ENCODE assay signal across 27 cellular contexts in genomic region chr15:67945131-67945530, GRCh38.
DNase-seq lines count a peak whose midpoint lies in the region; ATAC-seq, FAIRE-seq and TF ChIP-seq lines count a peak whose summit lies in the region.
"Had no signal": no experiment of that assay in that cellular context is flagged by ENCODE, and none has a peak within 500 bp of the region (broad histone marks: within the 10 kb centered on the region; RNA-seq: fewer than 3 reads in every experiment).

No MANE protein-coding gene starts in this region.

- H3K4me3 Mint-ChIP-seq in chondrocyte (ENCODE audit: unreplicated experiment) (no peak overlapping the region), nephron (no peak overlapping the region)
- H3K4me3 Mint-ChIP-seq in natural killer cell treated with Interleukin-12 subunit alpha and Interleukin-12 subunit beta and Interleukin-15 and Interleukin-18, amount 100 ng/mL, for 72 hours: no peak overlapping the region
- H3K4me3 Mint-ChIP-seq: endodermal cell; immature natural killer cell; T-helper 1 cell treated with Interleukin-12 subunit alpha and Interleukin-12 subunit beta and Interleukin-4 antibody, amounts not matched to agents 30 μg/mL and 1 μg/mL, for 36 hours had no signal

- H3K9me3 Mint-ChIP-seq in chondrocyte (ENCODE audit: low read depth): peaks cover 3% of the 10 kb centered on the region
- H3K9me3 Mint-ChIP-seq in nephron: no peaks in the 10 kb centered on the region
- no peaks in the 10 kb centered on the region for H3K9me3 Mint-ChIP-seq in natural killer cell treated with Interleukin-12 subunit alpha and Interleukin-12 subunit beta and Interleukin-15 and Interleukin-18, amount 100 ng/mL, for 72 hours
- H3K9me3 Mint-ChIP-seq: immature natural killer cell had no signal

- no peaks in the 10 kb centered on the region for H3K9me3 ChIP-seq in MM.1S (replicated peaks; ENCODE audit: insufficient read depth, low read length)
- no peaks in the 10 kb centered on the region for H3K9me3 ChIP-seq in tibial nerve
- H3K9me3 ChIP-seq in HAP-1: no peaks in the 10 kb centered on the region
- H3K9me3 ChIP-seq in small intestine (ENCODE audit: control insufficient read depth, low read depth): no peaks in the 10 kb centered on the region
- H3K9me3 ChIP-seq: breast epithelium, esophagus squamous epithelium, SJSA1 had no signal

- no peak for TF ChIP-seq POLR2A in tibial nerve (IDR thresholded peaks at IDR 0.05)

- no peaks in the 10 kb centered on the region for H3K27me3 Mint-ChIP-seq in chondrocyte (ENCODE audit: low read depth)
- H3K27me3 Mint-ChIP-seq in nephron (ENCODE audit: low read depth): no peaks in the 10 kb centered on the region
- H3K27me3 Mint-ChIP-seq in natural killer cell treated with Interleukin-12 subunit alpha and Interleukin-12 subunit beta and Interleukin-15 and Interleukin-18, amount 100 ng/mL, for 72 hours: peaks cover 0 to 3% of the 10 kb centered on the region in 2 donors

- peaks cover 58% of the 10 kb centered on the region for H3K4me1 Mint-ChIP-seq in chondrocyte (ENCODE audit: low read depth)
- peaks cover 38% of the 10 kb centered on the region for H3K4me1 Mint-ChIP-seq in nephron
- no peaks in the 10 kb centered on the region for H3K4me1 Mint-ChIP-seq in natural killer cell treated with Interleukin-12 subunit alpha and Interleukin-12 subunit beta and Interleukin-15 and Interleukin-18, amount 100 ng/mL, for 72 hours (ENCODE audit: low read depth in 2 of 2)
- H3K4me1 Mint-ChIP-seq: immature natural killer cell had no signal

- H3K4me1 ChIP-seq in MM.1S (ENCODE audit: low read length): peaks cover 30% of the 10 kb centered on the region
- peaks cover 0 to 40% (median 8%) of the 10 kb centered on the region in 4 donors for H3K4me1 ChIP-seq in tibial nerve
- peaks cover 16% of the 10 kb centered on the region for H3K4me1 ChIP-seq in HAP-1
- no peaks in the 10 kb centered on the region for H3K4me1 ChIP-seq in small intestine (ENCODE audit: control insufficient read depth in 2 of 2, insufficient read depth in 1 of 2, low read depth in 1 of 2, low read length in 1 of 2)
- H3K4me1 ChIP-seq: breast epithelium had no signal

- no peak for FAIRE-seq in small intestine (lab: Jason Lieb, UNC)
- FAIRE-seq: frontal cortex, RCC 7860, TTC549 had no signal

- no peak overlapping the region for H3K9ac ChIP-seq in MM.1S (ENCODE audit: low read length)
- H3K9ac ChIP-seq: KMS-11 had no signal

- TF ChIP-seq CTCF in MM.1S (IDR thresholded peaks at IDR 0.05; ENCODE audit: low read length): no peak
- TF ChIP-seq CTCF in chondrocyte (IDR thresholded peaks at IDR 0.05): no peak
- TF ChIP-seq CTCF in nephron (IDR thresholded peaks at IDR 0.05; ENCODE audit: unreplicated experiment in 3 of 3): no peak
- no peak for TF ChIP-seq CTCF in tibial nerve (IDR thresholded peaks at IDR 0.05)

- no peaks in the 10 kb centered on the region for H3K9me2 ChIP-seq in MM.1S (replicated peaks; ENCODE audit: insufficient read depth, low read length)

- WGBS in tibial nerve, 2 donors: 66 to 88% methylated on average over 2 of the region's 2 CpGs
- WGBS in small intestine, 3 donors: 89 to 90% (median 90%) methylated on average over 2 of the region's 2 CpGs

- ATAC-seq in natural killer cell treated with Interleukin-12 subunit alpha and Interleukin-12 subunit beta and Interleukin-15 and Interleukin-18, amount 100 ng/mL, for 72 hours: no peak
- ATAC-seq: naive thymus-derived CD4-positive, alpha-beta T cell had no signal

- H4K20me1 ChIP-seq in MM.1S (ENCODE audit: insufficient read depth, low read length): no peaks in the 10 kb centered on the region

- DNase-seq in MM.1S (peak; percentile 60), chondrocyte (ENCODE audit: low spot score) (no peak), tibial nerve (ENCODE audit: low spot score in 2 of 2) (no peak), HAP-1 (ENCODE audit: low spot score in 2 of 2) (no peak), small intestine (no peak)
- DNase-seq in natural killer cell treated with Interleukin-12 subunit alpha and Interleukin-12 subunit beta and Interleukin-15 and Interleukin-18, amount 100 ng/mL, for 72 hours (ENCODE audit: low spot score): no peak
- DNase-seq: activated CD4-positive, alpha-beta T cell treated with anti-CD3 and anti-CD28 coated beads, Interleukin-2, amount 50 U/mL, for 48 hours; activated CD8-positive, alpha-beta memory T cell treated with anti-CD3 and anti-CD28 coated beads, Interleukin-2, amount 50 U/mL, for 4 hours; activated naive CD4-positive, alpha-beta T cell treated with anti-CD3 and anti-CD28 coated beads, Interleukin-2, amount 50 U/mL, for 16 hours; cortex of kidney; esophagus squamous epithelium; HCEC 1CT; immature natural killer cell; naive thymus-derived CD4-positive, alpha-beta T cell; NCI-H1417 treated with DMSO at 0.1 percent for 48 hours; NCI-H2081; stimulated activated CD4-positive, alpha-beta T cell treated with anti-CD3 and anti-CD28 coated beads, Interleukin-15, amount 100 ng/mL, for 24 hours; stimulated activated naive CD4-positive, alpha-beta T cell had no signal

- H3K27ac Mint-ChIP-seq in chondrocyte (ENCODE audit: unreplicated experiment): peak overlapping the region; percentile 65
- peak overlapping the region; percentile 87 to 91 (median 90) for H3K27ac Mint-ChIP-seq in nephron
- no peak overlapping the region for H3K27ac Mint-ChIP-seq in natural killer cell treated with Interleukin-12 subunit alpha and Interleukin-12 subunit beta and Interleukin-15 and Interleukin-18, amount 100 ng/mL, for 72 hours
- H3K27ac Mint-ChIP-seq: immature natural killer cell; naive thymus-derived CD4-positive, alpha-beta T cell; T-helper 1 cell treated with Interleukin-12 subunit alpha and Interleukin-12 subunit beta and Interleukin-4 antibody, amounts not matched to agents 30 μg/mL and 1 μg/mL, for 36 hours had no signal

- peak overlapping the region; percentile 84; the same call in 1 of the 2 replicates for H3K4me2 ChIP-seq in MM.1S (ENCODE audit: low read depth, low read length)
- H3K4me2 ChIP-seq: KMS-11 had no signal

- no peaks in the 10 kb centered on the region for H3K27me3 ChIP-seq in MM.1S (replicated peaks; ENCODE audit: insufficient read depth, low read length)
- H3K27me3 ChIP-seq in tibial nerve: no peaks in the 10 kb centered on the region
- no peaks in the 10 kb centered on the region for H3K27me3 ChIP-seq in HAP-1 (ENCODE audit: low read depth)
- H3K27me3 ChIP-seq in small intestine (ENCODE audit: control insufficient read depth in 2 of 2, insufficient read depth in 2 of 2, low read length in 2 of 2): no peaks in the 10 kb centered on the region
- H3K27me3 ChIP-seq: breast epithelium, esophagus squamous epithelium, SJSA1 had no signal

- H3F3A ChIP-seq in MM.1S (ENCODE audit: insufficient read depth, low read length): peaks cover 26% of the 10 kb centered on the region

- H3K36me3 ChIP-seq in MM.1S (replicated peaks; ENCODE audit: insufficient read depth, low read length) (no peaks in the 10 kb centered on the region), tibial nerve (no peaks in the 10 kb centered on the region), HAP-1 (replicated peaks) (no peaks in the 10 kb centered on the region), small intestine (ENCODE audit: control insufficient read depth in 2 of 2, insufficient read depth in 2 of 2, low read length in 2 of 2) (no peaks in the 10 kb centered on the region)
- H3K36me3 ChIP-seq: breast epithelium, esophagus squamous epithelium, SJSA1 had no signal

- H3K4me3 ChIP-seq in MM.1S (ENCODE audit: low read length) (no peak overlapping the region), tibial nerve (no peak overlapping the region), HAP-1 (no peak overlapping the region), small intestine (ENCODE audit: low read depth in 1 of 2, low read length in 2 of 2) (no peak overlapping the region)
- H3K4me3 ChIP-seq: breast epithelium, esophagus squamous epithelium, SJSA1 had no signal

- H3K27ac ChIP-seq in MM.1S (ENCODE audit: low read length) (peak overlapping the region; percentile 95; the same call in 1 of the 2 replicates), tibial nerve (peak overlapping the region; percentile 20 to 83 (median 64)), small intestine (ENCODE audit: low read depth in 1 of 2, low read length in 1 of 2) (no peak overlapping the region)
- H3K27ac ChIP-seq: KMS-11, SJSA1 had no signal

- no peak for TF ChIP-seq EP300 in tibial nerve (IDR thresholded peaks at IDR 0.05)

- no peaks in the 10 kb centered on the region for H3K36me3 Mint-ChIP-seq in chondrocyte (ENCODE audit: low read depth)
- H3K36me3 Mint-ChIP-seq in nephron (ENCODE audit: low read depth): peaks cover 5% of the 10 kb centered on the region
- no peaks in the 10 kb centered on the region for H3K36me3 Mint-ChIP-seq in natural killer cell treated with Interleukin-12 subunit alpha and Interleukin-12 subunit beta and Interleukin-15 and Interleukin-18, amount 100 ng/mL, for 72 hours
- H3K36me3 Mint-ChIP-seq: immature natural killer cell; naive thymus-derived CD4-positive, alpha-beta T cell had no signal

- H3K79me2 ChIP-seq in MM.1S (ENCODE audit: low read length): no peaks in the 10 kb centered on the region

- in situ Hi-C loops in HAP-1 (cut with MboI; ENCODE audit: low sequenced_read_pairs): no loop called here

- 0 out of 2 replicates have a peak overlapping the region, but pooled peaks have one; percentile 12 for H2AFZ ChIP-seq in MM.1S (ENCODE audit: low read length)

Comparison
In these comparisons a context has a peak if more than half of its experiments do, and no peak if none do; other contexts are left out.
1. H3K27ac ChIP-seq: peak in MM.1S (single experiment) and tibial nerve (4 of 4); none in small intestine (0 of 2).
2. H3K27ac Mint-ChIP-seq: peak in chondrocyte (single experiment) and nephron (3 of 3); none in natural killer cell treated with Interleukin-12 subunit alpha and Interleukin-12 subunit beta and Interleukin-15 and Interleukin-18, amount 100 ng/mL, for 72 hours (0 of 2).